ENCODE assay signal across 8 cellular contexts in genomic region chr5:145946112-145946861, GRCh38. TPM values are rescaled to one million over a fixed set of nuclear protein-coding genes. Genes with fewer than 3 reads are reported as not detected.
DNase-seq lines count a peak whose midpoint lies in the region; ATAC-seq and TF ChIP-seq lines count a peak whose summit lies in the region.

No MANE protein-coding gene starts in this region.

- H3K36me3 Mint-ChIP-seq in CD4-positive, alpha-beta T cell (ENCODE audit: low read depth) = no peaks in the 10 kb centered on the region
- no peaks in the 10 kb centered on the region for H3K36me3 Mint-ChIP-seq in activated T-helper 2 cell treated with anti-CD3 and anti-CD28 coated beads, Interferon-gamma antibody, Interleukin-2, Interleukin-4, amounts not matched to agents 10 μg/mL and 5 μg/mL and 100 μg/mL, durations not matched to agents 14 hours and 24 hours and 36 hours (ENCODE audit: low read depth)

- TF ChIP-seq CTCF in CD4-positive, alpha-beta T cell (IDR thresholded peaks at IDR 0.05) = no peak
- TF ChIP-seq CTCF in GM20000 (IDR thresholded peaks at IDR 0.05; ENCODE audit: extremely low read depth, missing control alignments) = no peak

- H3K27me3 ChIP-seq in CD4-positive, alpha-beta T cell (ENCODE audit: control insufficient read depth, insufficient read depth, low read length) = no peaks in the 10 kb centered on the region

- no peaks in the 10 kb centered on the region for H3K27me3 Mint-ChIP-seq in CD4-positive, alpha-beta T cell
- peaks cover 21% of the 10 kb centered on the region for H3K27me3 Mint-ChIP-seq in activated T-helper 2 cell treated with anti-CD3 and anti-CD28 coated beads, Interferon-gamma antibody, Interleukin-2, Interleukin-4, amounts not matched to agents 10 μg/mL and 5 μg/mL and 100 μg/mL, durations not matched to agents 14 hours and 24 hours and 36 hours (ENCODE audit: low read depth)

- CTCF ChIA-PET in CD4-positive, alpha-beta T cell (lab: Charles Lee) = no interaction called here

- intact Hi-C loops in CD4-positive, alpha-beta T cell (cut with DNase I, micrococcal nuclease) = no loop called here
- intact Hi-C loops in activated T-helper 2 cell treated with anti-CD3 and anti-CD28 coated beads, Interferon-gamma antibody, Interleukin-2, Interleukin-4, amounts not matched to agents 10 μg/mL and 5 μg/mL and 100 μg/mL, durations not matched to agents 14 hours and 24 hours and 36 hours (cut with micrococcal nuclease) = loop anchor here (1.0 to 5.0 kb wide), 5 partner anchors 9 to 1754 kb away; partner anchors contain the start of genes RBM27 and TCERG1
- intact Hi-C loops in left colon (cut with DNase I, micrococcal nuclease) = no loop called here

- DNase-seq in CD4-positive, alpha-beta T cell = no peak
- DNase-seq in GM20000 (ENCODE audit: low spot score) (peak; percentile 12), left colon (no peak), hypothalamus (lab: John Stamatoyannopoulos, UW) (no peak), T-helper 9 cell (no peak), NCI-H1105 treated with DMSO at 0.1 percent for 48 hours (lab: John Stamatoyannopoulos, UW) (no peak)
- no peak for DNase-seq in activated T-helper 2 cell treated with anti-CD3 and anti-CD28 coated beads, Interferon-gamma antibody, Interleukin-2, Interleukin-4, amounts not matched to agents 10 μg/mL and 5 μg/mL and 100 μg/mL, durations not matched to agents 14 hours and 24 hours and 36 hours (ENCODE audit: low spot score)

- no peak overlapping the region for H3K4me3 Mint-ChIP-seq in CD4-positive, alpha-beta T cell
- peak overlapping the region; percentile 14 for H3K4me3 Mint-ChIP-seq in activated T-helper 2 cell treated with anti-CD3 and anti-CD28 coated beads, Interferon-gamma antibody, Interleukin-2, Interleukin-4, amounts not matched to agents 10 μg/mL and 5 μg/mL and 100 μg/mL, durations not matched to agents 14 hours and 24 hours and 36 hours (ENCODE audit: low read depth)

- H3K9me3 ChIP-seq in CD4-positive, alpha-beta T cell (ENCODE audit: control insufficient read depth, low read length) = no peaks in the 10 kb centered on the region

- no peak overlapping the region for H3K27ac Mint-ChIP-seq in CD4-positive, alpha-beta T cell
- H3K27ac Mint-ChIP-seq in activated T-helper 2 cell treated with anti-CD3 and anti-CD28 coated beads, Interferon-gamma antibody, Interleukin-2, Interleukin-4, amounts not matched to agents 10 μg/mL and 5 μg/mL and 100 μg/mL, durations not matched to agents 14 hours and 24 hours and 36 hours = peak overlapping the region; percentile 66

- POLR2A ChIA-PET in CD4-positive, alpha-beta T cell (lab: Charles Lee) = no interaction called here

- H3K4me1 Mint-ChIP-seq in CD4-positive, alpha-beta T cell (ENCODE audit: low read depth) = no peaks in the 10 kb centered on the region
- H3K4me1 Mint-ChIP-seq in activated T-helper 2 cell treated with anti-CD3 and anti-CD28 coated beads, Interferon-gamma antibody, Interleukin-2, Interleukin-4, amounts not matched to agents 10 μg/mL and 5 μg/mL and 100 μg/mL, durations not matched to agents 14 hours and 24 hours and 36 hours (ENCODE audit: low read depth) = peaks cover 48% of the 10 kb centered on the region

- H3K27ac ChIP-seq in CD4-positive, alpha-beta T cell (ENCODE audit: low read depth, low read length) = no peak overlapping the region

- peak; percentile 58 for ATAC-seq in CD4-positive, alpha-beta T cell (ENCODE audit: poor library complexity)
- ATAC-seq in HG03469 (IDR thresholded peaks at IDR 0.05; ENCODE audit: unreplicated experiment) (peak; percentile 98), left colon (peak; percentile 40)

- no peaks in the 10 kb centered on the region for H3K9me3 Mint-ChIP-seq in CD4-positive, alpha-beta T cell
- no peaks in the 10 kb centered on the region for H3K9me3 Mint-ChIP-seq in activated T-helper 2 cell treated with anti-CD3 and anti-CD28 coated beads, Interferon-gamma antibody, Interleukin-2, Interleukin-4, amounts not matched to agents 10 μg/mL and 5 μg/mL and 100 μg/mL, durations not matched to agents 14 hours and 24 hours and 36 hours

RNA-seq across cellular contexts. Expression of gene SH3RF2, which starts 9.9 kb away (rescaled TPM):
- total RNA-seq in CD4-positive, alpha-beta T cell = under 1 TPM; 0.11 to 0.42 TPM
- total RNA-seq in activated T-helper 2 cell treated with anti-CD3 and anti-CD28 coated beads, Interferon-gamma antibody, Interleukin-2, Interleukin-4, amounts not matched to agents 10 μg/mL and 5 μg/mL and 100 μg/mL, durations not matched to agents 14 hours and 24 hours and 36 hours = 0.21 and 0.57 TPM in 2 replicates
- total RNA-seq in left colon = 10 to 100 TPM; 54.9 to 62.9 TPM

Comparison
In these comparisons a context has a peak if more than half of its experiments do, and no peak if none do; other contexts are left out.
1. ATAC-seq: peak in every context shown above with its lines; median percentile 98 in HG03469; 58 in CD4-positive, alpha-beta T cell; 40 in left colon.
2. RNA of gene SH3RF2, which starts 9.9 kb away (total RNA-seq): 54.9 to 62.9 TPM in left colon; 0.21 to 0.57 TPM in activated T-helper 2 cell treated with anti-CD3 and anti-CD28 coated beads, Interferon-gamma antibody, Interleukin-2, Interleukin-4, amounts not matched to agents 10 μg/mL and 5 μg/mL and 100 μg/mL, durations not matched to agents 14 hours and 24 hours and 36 hours and 0.11 to 0.42 TPM in CD4-positive, alpha-beta T cell; every median in the first group is over 10 times any median in the second.